ENCODE assay signal across 1 cellular context in the genomic region with DNA sequence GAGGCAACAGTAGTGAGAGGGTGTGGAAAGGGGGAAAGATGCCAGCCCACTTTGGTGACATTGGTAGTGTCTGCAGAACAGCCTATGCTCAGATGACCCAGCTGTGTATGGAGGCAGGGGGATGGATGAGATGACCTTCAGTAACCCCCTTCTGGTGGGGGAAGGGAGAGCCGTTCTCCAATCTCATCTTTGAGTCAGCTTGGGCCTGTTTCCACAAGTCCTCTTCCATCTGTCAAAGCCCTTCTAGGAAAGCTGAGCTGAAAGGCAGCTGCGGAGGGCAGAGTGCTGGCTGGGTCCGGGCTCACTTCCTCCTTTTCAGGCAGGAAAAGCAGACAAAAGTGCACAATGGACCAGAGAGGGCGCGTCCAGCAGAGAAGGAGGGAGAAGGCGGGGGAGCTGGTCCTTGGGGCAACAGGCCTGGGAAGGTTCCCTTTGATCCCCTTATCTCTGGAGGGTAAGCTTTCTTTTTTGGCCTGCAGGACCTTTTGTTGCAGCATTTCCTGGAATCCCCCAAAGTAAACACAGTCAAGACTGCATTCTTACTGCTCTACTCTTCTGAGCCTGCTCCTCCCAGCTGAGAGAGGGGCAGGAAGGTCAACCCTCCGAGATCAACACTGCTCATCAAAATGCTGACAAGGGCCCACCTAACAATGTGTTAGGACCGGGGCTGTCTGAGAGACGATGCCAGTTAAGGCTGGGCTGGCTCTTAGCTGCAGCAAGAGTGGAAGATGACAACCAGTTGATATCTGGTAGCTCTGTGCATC.
TF ChIP-seq lines count a peak whose summit lies in the region.

No MANE protein-coding gene starts in this region.

TF ChIP-seq in HepG2, 621 proteins besides CTCF, POLR2A, EP300 and RAD21 (continued from another document and continues in another):
- TF ChIP-seq, protein P1, sequence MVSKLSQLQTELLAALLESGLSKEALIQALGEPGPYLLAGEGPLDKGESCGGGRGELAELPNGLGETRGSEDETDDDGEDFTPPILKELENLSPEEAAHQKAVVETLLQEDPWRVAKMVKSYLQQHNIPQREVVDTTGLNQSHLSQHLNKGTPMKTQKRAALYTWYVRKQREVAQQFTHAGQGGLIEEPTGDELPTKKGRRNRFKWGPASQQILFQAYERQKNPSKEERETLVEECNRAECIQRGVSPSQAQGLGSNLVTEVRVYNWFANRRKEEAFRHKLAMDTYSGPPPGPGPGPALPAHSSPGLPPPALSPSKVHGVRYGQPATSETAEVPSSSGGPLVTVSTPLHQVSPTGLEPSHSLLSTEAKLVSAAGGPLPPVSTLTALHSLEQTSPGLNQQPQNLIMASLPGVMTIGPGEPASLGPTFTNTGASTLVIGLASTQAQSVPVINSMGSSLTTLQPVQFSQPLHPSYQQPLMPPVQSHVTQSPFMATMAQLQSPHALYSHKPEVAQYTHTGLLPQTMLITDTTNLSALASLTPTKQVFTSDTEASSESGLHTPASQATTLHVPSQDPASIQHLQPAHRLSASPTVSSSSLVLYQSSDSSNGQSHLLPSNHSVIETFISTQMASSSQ (IDR thresholded peaks at IDR 0.05; ENCODE audit: low read depth) = peak; percentile 66
- TF ChIP-seq, protein P1 (CRISPR knock-in tag; IDR thresholded peaks at IDR 0.05; ENCODE audit: borderline replicate concordance) = peak; percentile 92
- TF ChIP-seq NCOA1 (CRISPR knock-in tag; IDR thresholded peaks at IDR 0.05) = no peak
- TF ChIP-seq ZKSCAN8 (CRISPR knock-in tag; IDR thresholded peaks at IDR 0.05; ENCODE audit: borderline replicate concordance) = no peak
- no peak for TF ChIP-seq ZNF891 (CRISPR knock-in tag; IDR thresholded peaks at IDR 0.05)
- TF ChIP-seq, protein P2, sequence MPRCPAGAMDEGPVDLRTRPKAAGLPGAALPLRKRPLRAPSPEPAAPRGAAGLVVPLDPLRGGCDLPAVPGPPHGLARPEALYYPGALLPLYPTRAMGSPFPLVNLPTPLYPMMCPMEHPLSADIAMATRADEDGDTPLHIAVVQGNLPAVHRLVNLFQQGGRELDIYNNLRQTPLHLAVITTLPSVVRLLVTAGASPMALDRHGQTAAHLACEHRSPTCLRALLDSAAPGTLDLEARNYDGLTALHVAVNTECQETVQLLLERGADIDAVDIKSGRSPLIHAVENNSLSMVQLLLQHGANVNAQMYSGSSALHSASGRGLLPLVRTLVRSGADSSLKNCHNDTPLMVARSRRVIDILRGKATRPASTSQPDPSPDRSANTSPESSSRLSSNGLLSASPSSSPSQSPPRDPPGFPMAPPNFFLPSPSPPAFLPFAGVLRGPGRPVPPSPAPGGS (CRISPR knock-in tag; IDR thresholded peaks at IDR 0.05) = no peak
- no peak for TF ChIP-seq ZFYVE20 (CRISPR knock-in tag; IDR thresholded peaks at IDR 0.05; ENCODE audit: borderline replicate concordance, low read depth)
- peak; percentile 56 for TF ChIP-seq ZBTB7A (CRISPR knock-in tag; IDR thresholded peaks at IDR 0.05)
- no peak for TF ChIP-seq MTF1 (CRISPR knock-in tag; IDR thresholded peaks at IDR 0.05)
- no peak for TF ChIP-seq ATRX (CRISPR knock-in tag; IDR thresholded peaks at IDR 0.05; ENCODE audit: borderline replicate concordance)
- peak; percentile 43 for TF ChIP-seq TAF1 (CRISPR knock-in tag; IDR thresholded peaks at IDR 0.05)
- TF ChIP-seq MYNN (CRISPR knock-in tag; IDR thresholded peaks at IDR 0.05; ENCODE audit: low read depth) = no peak
- TF ChIP-seq KDM1A (CRISPR knock-in tag; IDR thresholded peaks at IDR 0.05) = no peak
- TF ChIP-seq ZNF615 (CRISPR knock-in tag; IDR thresholded peaks at IDR 0.05; ENCODE audit: borderline replicate concordance) = no peak; the same call in 1 of the 2 replicates
- TF ChIP-seq SMAD1 (CRISPR knock-in tag; IDR thresholded peaks at IDR 0.05; ENCODE audit: borderline replicate concordance, low read depth) = no peak
- TF ChIP-seq HOXA9 (CRISPR knock-in tag; IDR thresholded peaks at IDR 0.05; ENCODE audit: borderline replicate concordance) = no peak
- TF ChIP-seq, protein P3, sequence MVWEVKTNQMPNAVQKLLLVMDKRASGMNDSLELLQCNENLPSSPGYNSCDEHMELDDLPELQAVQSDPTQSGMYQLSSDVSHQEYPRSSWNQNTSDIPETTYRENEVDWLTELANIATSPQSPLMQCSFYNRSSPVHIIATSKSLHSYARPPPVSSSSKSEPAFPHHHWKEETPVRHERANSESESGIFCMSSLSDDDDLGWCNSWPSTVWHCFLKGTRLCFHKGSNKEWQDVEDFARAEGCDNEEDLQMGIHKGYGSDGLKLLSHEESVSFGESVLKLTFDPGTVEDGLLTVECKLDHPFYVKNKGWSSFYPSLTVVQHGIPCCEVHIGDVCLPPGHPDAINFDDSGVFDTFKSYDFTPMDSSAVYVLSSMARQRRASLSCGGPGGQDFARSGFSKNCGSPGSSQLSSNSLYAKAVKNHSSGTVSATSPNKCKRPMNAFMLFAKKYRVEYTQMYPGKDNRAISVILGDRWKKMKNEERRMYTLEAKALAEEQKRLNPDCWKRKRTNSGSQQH (CRISPR knock-in tag; IDR thresholded peaks at IDR 0.05; ENCODE audit: low read depth) = no peak
- TF ChIP-seq ZNF550 (CRISPR knock-in tag; IDR thresholded peaks at IDR 0.05; ENCODE audit: borderline replicate concordance) = no peak
- no peak for TF ChIP-seq JDP2 (CRISPR knock-in tag; IDR thresholded peaks at IDR 0.05; ENCODE audit: borderline replicate concordance)
- TF ChIP-seq FOXC1 (CRISPR knock-in tag; IDR thresholded peaks at IDR 0.05; ENCODE audit: borderline replicate concordance) = no peak
- TF ChIP-seq SP4 (CRISPR knock-in tag; IDR thresholded peaks at IDR 0.05) = 0 out of 2 replicates have a peak, but pooled peaks have one; percentile 36
- TF ChIP-seq XRCC5 (optimal IDR thresholded peaks at IDR 0.05; ENCODE audit: low read length) = peak; percentile 84
- TF ChIP-seq, protein P4, sequence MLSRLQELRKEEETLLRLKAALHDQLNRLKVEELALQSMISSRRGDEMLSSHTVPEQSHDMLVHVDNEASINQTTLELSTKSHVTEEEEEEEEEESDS (CRISPR knock-in tag; IDR thresholded peaks at IDR 0.05; ENCODE audit: borderline replicate concordance) = no peak
- no peak for TF ChIP-seq ZNF570 (CRISPR knock-in tag; IDR thresholded peaks at IDR 0.05; ENCODE audit: borderline replicate concordance)
- TF ChIP-seq ZNF879 (CRISPR knock-in tag; IDR thresholded peaks at IDR 0.05) = no peak
- no peak for TF ChIP-seq GPN1 (CRISPR knock-in tag; IDR thresholded peaks at IDR 0.05; ENCODE audit: borderline replicate concordance)
- no peak for TF ChIP-seq HOXA7 (CRISPR knock-in tag; IDR thresholded peaks at IDR 0.05)
- TF ChIP-seq, protein P5, sequence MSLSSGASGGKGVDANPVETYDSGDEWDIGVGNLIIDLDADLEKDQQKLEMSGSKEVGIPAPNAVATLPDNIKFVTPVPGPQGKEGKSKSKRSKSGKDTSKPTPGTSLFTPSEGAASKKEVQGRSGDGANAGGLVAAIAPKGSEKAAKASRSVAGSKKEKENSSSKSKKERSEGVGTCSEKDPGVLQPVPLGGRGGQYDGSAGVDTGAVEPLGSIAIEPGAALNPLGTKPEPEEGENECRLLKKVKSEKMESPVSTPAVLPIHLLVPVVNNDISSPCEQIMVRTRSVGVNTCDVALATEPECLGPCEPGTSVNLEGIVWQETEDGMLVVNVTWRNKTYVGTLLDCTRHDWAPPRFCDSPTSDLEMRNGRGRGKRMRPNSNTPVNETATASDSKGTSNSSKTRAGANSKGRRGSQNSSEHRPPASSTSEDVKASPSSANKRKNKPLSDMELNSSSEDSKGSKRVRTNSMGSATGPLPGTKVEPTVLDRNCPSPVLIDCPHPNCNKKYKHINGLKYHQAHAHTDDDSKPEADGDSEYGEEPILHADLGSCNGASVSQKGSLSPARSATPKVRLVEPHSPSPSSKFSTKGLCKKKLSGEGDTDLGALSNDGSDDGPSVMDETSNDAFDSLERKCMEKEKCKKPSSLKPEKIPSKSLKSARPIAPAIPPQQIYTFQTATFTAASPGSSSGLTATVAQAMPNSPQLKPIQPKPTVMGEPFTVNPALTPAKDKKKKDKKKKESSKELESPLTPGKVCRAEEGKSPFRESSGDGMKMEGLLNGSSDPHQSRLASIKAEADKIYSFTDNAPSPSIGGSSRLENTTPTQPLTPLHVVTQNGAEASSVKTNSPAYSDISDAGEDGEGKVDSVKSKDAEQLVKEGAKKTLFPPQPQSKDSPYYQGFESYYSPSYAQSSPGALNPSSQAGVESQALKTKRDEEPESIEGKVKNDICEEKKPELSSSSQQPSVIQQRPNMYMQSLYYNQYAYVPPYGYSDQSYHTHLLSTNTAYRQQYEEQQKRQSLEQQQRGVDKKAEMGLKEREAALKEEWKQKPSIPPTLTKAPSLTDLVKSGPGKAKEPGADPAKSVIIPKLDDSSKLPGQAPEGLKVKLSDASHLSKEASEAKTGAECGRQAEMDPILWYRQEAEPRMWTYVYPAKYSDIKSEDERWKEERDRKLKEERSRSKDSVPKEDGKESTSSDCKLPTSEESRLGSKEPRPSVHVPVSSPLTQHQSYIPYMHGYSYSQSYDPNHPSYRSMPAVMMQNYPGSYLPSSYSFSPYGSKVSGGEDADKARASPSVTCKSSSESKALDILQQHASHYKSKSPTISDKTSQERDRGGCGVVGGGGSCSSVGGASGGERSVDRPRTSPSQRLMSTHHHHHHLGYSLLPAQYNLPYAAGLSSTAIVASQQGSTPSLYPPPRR (CRISPR knock-in tag; IDR thresholded peaks at IDR 0.05; ENCODE audit: borderline replicate concordance) = peak; percentile 92
- TF ChIP-seq ZNF264 (CRISPR knock-in tag; IDR thresholded peaks at IDR 0.05) = peak; percentile 60; the same call in 1 of the 2 replicates
- TF ChIP-seq SYNCRIP (IDR thresholded peaks at IDR 0.05; ENCODE audit: insufficient read depth, low read depth, low read length) = no peak
- peak; percentile 56; the same call in 1 of the 2 replicates for TF ChIP-seq ZNF747 (CRISPR knock-in tag; IDR thresholded peaks at IDR 0.05; ENCODE audit: borderline replicate concordance)
- no peak for TF ChIP-seq REXO4 (CRISPR knock-in tag; IDR thresholded peaks at IDR 0.05; ENCODE audit: borderline replicate concordance)
- TF ChIP-seq HNRNPH1 (optimal IDR thresholded peaks at IDR 0.05; ENCODE audit: low read depth, low read length) = no peak
- TF ChIP-seq ZNF543 (CRISPR knock-in tag; IDR thresholded peaks at IDR 0.05) = 0 out of 2 replicates have a peak, but pooled peaks have one; percentile 42
- TF ChIP-seq RFX3 (CRISPR knock-in tag; IDR thresholded peaks at IDR 0.05) = no peak
- TF ChIP-seq, protein P6, sequence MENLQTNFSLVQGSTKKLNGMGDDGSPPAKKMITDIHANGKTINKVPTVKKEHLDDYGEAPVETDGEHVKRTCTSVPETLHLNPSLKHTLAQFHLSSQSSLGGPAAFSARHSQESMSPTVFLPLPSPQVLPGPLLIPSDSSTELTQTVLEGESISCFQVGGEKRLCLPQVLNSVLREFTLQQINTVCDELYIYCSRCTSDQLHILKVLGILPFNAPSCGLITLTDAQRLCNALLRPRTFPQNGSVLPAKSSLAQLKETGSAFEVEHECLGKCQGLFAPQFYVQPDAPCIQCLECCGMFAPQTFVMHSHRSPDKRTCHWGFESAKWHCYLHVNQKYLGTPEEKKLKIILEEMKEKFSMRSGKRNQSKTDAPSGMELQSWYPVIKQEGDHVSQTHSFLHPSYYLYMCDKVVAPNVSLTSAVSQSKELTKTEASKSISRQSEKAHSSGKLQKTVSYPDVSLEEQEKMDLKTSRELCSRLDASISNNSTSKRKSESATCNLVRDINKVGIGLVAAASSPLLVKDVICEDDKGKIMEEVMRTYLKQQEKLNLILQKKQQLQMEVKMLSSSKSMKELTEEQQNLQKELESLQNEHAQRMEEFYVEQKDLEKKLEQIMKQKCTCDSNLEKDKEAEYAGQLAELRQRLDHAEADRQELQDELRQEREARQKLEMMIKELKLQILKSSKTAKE (CRISPR knock-in tag; IDR thresholded peaks at IDR 0.05; ENCODE audit: borderline replicate concordance) = peak; percentile 95
- no peak for TF ChIP-seq GABPA (IDR thresholded peaks at IDR 0.05; ENCODE audit: low read depth, low read length)
- TF ChIP-seq GABPA (CRISPR knock-in tag; IDR thresholded peaks at IDR 0.05; ENCODE audit: low read depth) = peak; percentile 41
- 0 out of 2 replicates have a peak, but pooled peaks have one; percentile 45 for TF ChIP-seq ESRRA (CRISPR knock-in tag; IDR thresholded peaks at IDR 0.05; ENCODE audit: low read depth)
- no peak; the same call in 1 of the 2 replicates for TF ChIP-seq JUN (CRISPR knock-in tag; IDR thresholded peaks at IDR 0.05)
- peak; percentile 94 for TF ChIP-seq FOXA3 (CRISPR knock-in tag; IDR thresholded peaks at IDR 0.05)
- no peak for TF ChIP-seq ZNF3 (CRISPR knock-in tag; IDR thresholded peaks at IDR 0.05)
- TF ChIP-seq, protein P7, sequence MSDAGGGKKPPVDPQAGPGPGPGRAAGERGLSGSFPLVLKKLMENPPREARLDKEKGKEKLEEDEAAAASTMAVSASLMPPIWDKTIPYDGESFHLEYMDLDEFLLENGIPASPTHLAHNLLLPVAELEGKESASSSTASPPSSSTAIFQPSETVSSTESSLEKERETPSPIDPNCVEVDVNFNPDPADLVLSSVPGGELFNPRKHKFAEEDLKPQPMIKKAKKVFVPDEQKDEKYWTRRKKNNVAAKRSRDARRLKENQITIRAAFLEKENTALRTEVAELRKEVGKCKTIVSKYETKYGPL (CRISPR knock-in tag; IDR thresholded peaks at IDR 0.05) = no peak
- TF ChIP-seq RAD51 (IDR thresholded peaks at IDR 0.05; ENCODE audit: borderline replicate concordance) = no peak
- TF ChIP-seq ZNF44 (CRISPR knock-in tag; IDR thresholded peaks at IDR 0.05) = no peak
- no peak for TF ChIP-seq ZFP36L2 (CRISPR knock-in tag; IDR thresholded peaks at IDR 0.05)
- TF ChIP-seq EZH2 (conservative IDR thresholded peaks at IDR 0.05; ENCODE audit: low read depth, low read length) = no peak
